27 cellular contexts compared by ENCODE assay signal in the genomic region with DNA sequence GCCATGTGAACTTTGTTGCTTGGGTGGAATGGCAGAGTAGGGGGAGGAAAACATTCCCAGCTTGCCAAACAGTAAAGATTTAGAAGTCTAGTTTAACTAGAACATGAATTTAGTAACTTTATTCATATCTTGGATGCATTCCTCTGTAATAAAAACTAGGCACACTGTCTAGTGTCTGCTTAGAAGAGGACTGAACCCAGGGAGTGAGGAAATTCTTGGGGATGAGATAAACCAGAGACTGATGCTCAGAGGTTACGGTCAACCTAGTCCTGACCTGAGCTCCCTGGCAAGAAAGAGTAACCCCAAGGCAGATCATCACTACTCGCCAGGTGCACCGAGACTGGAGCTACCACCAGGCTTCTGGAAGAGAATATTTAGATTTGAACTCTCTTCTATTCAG. TPM values are rescaled to one million over a fixed set of nuclear protein-coding genes. Genes with fewer than 3 reads are reported as not detected.
A peak's percentile ranks its signal among the peaks of the same experiment; 100 is the strongest.
DNase-seq lines count a peak whose midpoint lies in the region; TF ChIP-seq lines count a peak whose summit lies in the region.
"Had no signal": no experiment of that assay in that cellular context is flagged by ENCODE, and none has a peak within 500 bp of the region (broad histone marks: within the 10 kb centered on the region; RNA-seq: fewer than 3 reads in every experiment).

No MANE protein-coding gene starts in this region.

- peaks cover 80% of the 10 kb centered on the region for H3K4me1 ChIP-seq in CD8-positive, alpha-beta memory T cell (ENCODE audit: insufficient read depth, low read length)
- H3K4me1 ChIP-seq in neutrophil (ENCODE audit: control insufficient read depth in 1 of 2, insufficient read depth in 1 of 2, low read depth in 1 of 2, low read length in 1 of 2) = no peaks in the 10 kb centered on the region
- H3K4me1 ChIP-seq in neuronal stem cell (ENCODE audit: control insufficient read depth in 2 of 2, insufficient read depth in 1 of 2, low read depth in 1 of 2, low read length in 2 of 2) = peaks cover 0 to 4% of the 10 kb centered on the region in 2 donors
- H3K4me1 ChIP-seq: Peyer's patch had no signal

- no peak overlapping the region for H2AK5ac ChIP-seq in neuronal stem cell (ENCODE audit: low read depth, low read length)

- H3K27me3 Mint-ChIP-seq in activated T-cell treated with anti-CD3 and anti-CD28 coated beads, Interleukin-2, amount 50 U/mL, for 24 hours = no peaks in the 10 kb centered on the region
- peaks cover 0 to 2% of the 10 kb centered on the region in 2 donors for H3K27me3 Mint-ChIP-seq in CD8-positive, alpha-beta memory T cell
- H3K27me3 Mint-ChIP-seq in activated T-helper 2 cell treated with anti-CD3 and anti-CD28 coated beads, Interferon-gamma antibody, Interleukin-2, Interleukin-4, amounts not matched to agents 10 μg/mL and 5 μg/mL and 100 μg/mL, durations not matched to agents 14 hours and 24 hours and 36 hours (ENCODE audit: low read depth) = no peaks in the 10 kb centered on the region

- H2BK120ac ChIP-seq in neuronal stem cell (ENCODE audit: low read depth, low read length) = no peak overlapping the region

- peaks cover 53% of the 10 kb centered on the region for H3K36me3 ChIP-seq in CD8-positive, alpha-beta memory T cell (ENCODE audit: insufficient read depth, low read length)
- H3K36me3 ChIP-seq in neutrophil (peaks cover 97% of the 10 kb centered on the region), neuronal stem cell (replicated peaks in 1 of 2; ENCODE audit: control insufficient read depth in 2 of 2, insufficient read depth in 2 of 2, low read length in 2 of 2) (peaks cover 21 to 96% of the 10 kb centered on the region in 2 donors)

- H3K23ac ChIP-seq in neuronal stem cell (ENCODE audit: low read depth, low read length, poor library complexity) = no peak overlapping the region

- no peak for TF ChIP-seq CTCF in neutrophil (IDR thresholded peaks at IDR 0.05)

- no peak overlapping the region for H3K4ac ChIP-seq in neuronal stem cell (ENCODE audit: low read length)

- H3K4me2 ChIP-seq in neuronal stem cell (ENCODE audit: insufficient read depth, low read length, poor library complexity, severe bottlenecking) = no peak overlapping the region

- H3K27me3 ChIP-seq in CD8-positive, alpha-beta memory T cell (ENCODE audit: insufficient read depth, low read length, poor library complexity, severe bottlenecking) = no peaks in the 10 kb centered on the region
- no peaks in the 10 kb centered on the region for H3K27me3 ChIP-seq in neutrophil
- H3K27me3 ChIP-seq in neuronal stem cell (ENCODE audit: control insufficient read depth in 3 of 3, insufficient read depth in 3 of 3, low read depth in 1 of 3, low read length in 3 of 3) = no peaks in the 10 kb centered on the region
- H3K27me3 ChIP-seq: pancreas, Peyer's patch had no signal

- no peak overlapping the region for H3K4me3 ChIP-seq in CD8-positive, alpha-beta memory T cell (ENCODE audit: low read length)
- H3K4me3 ChIP-seq in neutrophil (ENCODE audit: low read depth in 1 of 2, low read length in 1 of 2) (no peak overlapping the region), neuronal stem cell (ENCODE audit: low read length in 2 of 2) (no peak overlapping the region)
- H3K4me3 ChIP-seq: K562, mucosa of descending colon, pancreas, Peyer's patch had no signal

- H3K36me3 Mint-ChIP-seq in activated T-cell treated with anti-CD3 and anti-CD28 coated beads, Interleukin-2, amount 50 U/mL, for 24 hours (ENCODE audit: low read depth) = peaks cover 97% of the 10 kb centered on the region
- peaks cover 43 to 86% (median 62%) of the 10 kb centered on the region in 3 donors for H3K36me3 Mint-ChIP-seq in CD8-positive, alpha-beta memory T cell
- H3K36me3 Mint-ChIP-seq in activated T-helper 2 cell treated with anti-CD3 and anti-CD28 coated beads, Interferon-gamma antibody, Interleukin-2, Interleukin-4, amounts not matched to agents 10 μg/mL and 5 μg/mL and 100 μg/mL, durations not matched to agents 14 hours and 24 hours and 36 hours (ENCODE audit: low read depth) = peaks cover 91% of the 10 kb centered on the region

- WGBS in neuronal stem cell (ENCODE audit: extremely low coverage in 2 of 2, insufficient read length in 2 of 2, insufficient replicate concordance in 1 of 2), 2 donors = no CpG with 5 or more reads among the region's 3 CpGs

- intact Hi-C loops in activated T-helper 2 cell treated with anti-CD3 and anti-CD28 coated beads, Interferon-gamma antibody, Interleukin-2, Interleukin-4, amounts not matched to agents 10 μg/mL and 5 μg/mL and 100 μg/mL, durations not matched to agents 14 hours and 24 hours and 36 hours (cut with micrococcal nuclease) = no loop called here

- no peak for DNase-seq in activated T-cell treated with anti-CD3 and anti-CD28 coated beads, Interleukin-2, amount 50 U/mL, for 24 hours
- no peak for DNase-seq in activated T-cell treated with anti-CD3 and anti-CD28 coated beads, Interleukin-2, amount 50 U/mL, for 48 hours
- DNase-seq in CD8-positive, alpha-beta memory T cell = no peak
- no peak for DNase-seq in activated T-helper 2 cell treated with anti-CD3 and anti-CD28 coated beads, Interferon-gamma antibody, Interleukin-2, Interleukin-4, amounts not matched to agents 10 μg/mL and 5 μg/mL and 100 μg/mL, durations not matched to agents 14 hours and 24 hours and 36 hours (ENCODE audit: low spot score)
- no peak for DNase-seq in HuH-7.5 (ENCODE audit: low spot score)
- no peak for DNase-seq in NCI-H1694 (lab: John Stamatoyannopoulos, UW)
- no peak for DNase-seq in neuronal stem cell (ENCODE audit: low spot score)
- DNase-seq: activated CD4-positive, CD25-positive, alpha-beta regulatory T cell; activated naive CD4-positive, alpha-beta T cell treated with anti-CD3 and anti-CD28 coated beads for 36 hours; AML-193; aorta; effector CD4-positive, alpha-beta T cell; H7; hypothalamus; left cardiac atrium; mucosa of descending colon; NCI-H1105; NCI-H187 treated with DMSO at 0.1 percent for 48 hours; NCI-H2171; NCI-H82; pancreas; Peyer's patch; SHP77; stimulated activated naive CD4-positive, alpha-beta T cell had no signal

- CTCF ChIA-PET in CD8-positive, alpha-beta memory T cell (lab: Charles Lee) = interaction anchor here (1.1 to 2.4 kb wide), 5 partner anchors 7 to 182 kb away, joined by 3 to 8 read pairs (median 4); no protein-coding TSS in a partner anchor

- H2BK5ac ChIP-seq in neuronal stem cell (ENCODE audit: low read length) = no peak overlapping the region

- POLR2A ChIA-PET in CD8-positive, alpha-beta memory T cell (lab: Charles Lee) = interaction anchor here (0.9 to 5.4 kb wide), 3 partner anchors 8 to 58 kb away, joined by 4 to 29 read pairs (median 8); partner anchors contain the start of gene SNRK

- peak overlapping the region; percentile 53 for H3K27ac Mint-ChIP-seq in activated T-cell treated with anti-CD3 and anti-CD28 coated beads, Interleukin-2, amount 50 U/mL, for 24 hours
- H3K27ac Mint-ChIP-seq in CD8-positive, alpha-beta memory T cell = peak overlapping the region; percentile 74 to 97 (median 92)
- H3K27ac Mint-ChIP-seq in activated T-helper 2 cell treated with anti-CD3 and anti-CD28 coated beads, Interferon-gamma antibody, Interleukin-2, Interleukin-4, amounts not matched to agents 10 μg/mL and 5 μg/mL and 100 μg/mL, durations not matched to agents 14 hours and 24 hours and 36 hours = peak overlapping the region; percentile 67
- H3K27ac Mint-ChIP-seq: activated naive CD4-positive, alpha-beta T cell treated with anti-CD3 and anti-CD28 coated beads for 36 hours had no signal

- H3K4me1 Mint-ChIP-seq in activated T-cell treated with anti-CD3 and anti-CD28 coated beads, Interleukin-2, amount 50 U/mL, for 24 hours (ENCODE audit: low read depth) = peaks cover 86% of the 10 kb centered on the region
- H3K4me1 Mint-ChIP-seq in CD8-positive, alpha-beta memory T cell = peaks cover 78 to 90% (median 89%) of the 10 kb centered on the region in 3 donors
- peaks cover 56% of the 10 kb centered on the region for H3K4me1 Mint-ChIP-seq in activated T-helper 2 cell treated with anti-CD3 and anti-CD28 coated beads, Interferon-gamma antibody, Interleukin-2, Interleukin-4, amounts not matched to agents 10 μg/mL and 5 μg/mL and 100 μg/mL, durations not matched to agents 14 hours and 24 hours and 36 hours (ENCODE audit: low read depth)

- peaks cover 12% of the 10 kb centered on the region for H3K9me3 Mint-ChIP-seq in activated T-cell treated with anti-CD3 and anti-CD28 coated beads, Interleukin-2, amount 50 U/mL, for 24 hours
- H3K9me3 Mint-ChIP-seq in CD8-positive, alpha-beta memory T cell = peaks cover 0 to 4% (median 2%) of the 10 kb centered on the region in 5 donors
- peaks cover 5% of the 10 kb centered on the region for H3K9me3 Mint-ChIP-seq in activated T-helper 2 cell treated with anti-CD3 and anti-CD28 coated beads, Interferon-gamma antibody, Interleukin-2, Interleukin-4, amounts not matched to agents 10 μg/mL and 5 μg/mL and 100 μg/mL, durations not matched to agents 14 hours and 24 hours and 36 hours

- no peaks in the 10 kb centered on the region for H3K79me1 ChIP-seq in neuronal stem cell (ENCODE audit: low read depth, low read length)

- H4K8ac ChIP-seq in neuronal stem cell (ENCODE audit: low read depth, low read length) = no peak overlapping the region

- no peak overlapping the region for H3K4me3 Mint-ChIP-seq in activated T-cell treated with anti-CD3 and anti-CD28 coated beads, Interleukin-2, amount 50 U/mL, for 24 hours
- peak overlapping the region in 5 of 7 donors; percentile 17 to 74 (median 44) for H3K4me3 Mint-ChIP-seq in CD8-positive, alpha-beta memory T cell
- H3K4me3 Mint-ChIP-seq in activated T-helper 2 cell treated with anti-CD3 and anti-CD28 coated beads, Interferon-gamma antibody, Interleukin-2, Interleukin-4, amounts not matched to agents 10 μg/mL and 5 μg/mL and 100 μg/mL, durations not matched to agents 14 hours and 24 hours and 36 hours (ENCODE audit: low read depth) = no peak overlapping the region
- H3K4me3 Mint-ChIP-seq: activated naive CD4-positive, alpha-beta T cell treated with anti-CD3 and anti-CD28 coated beads for 36 hours had no signal

- no peak overlapping the region for H2AFZ ChIP-seq in neuronal stem cell (ENCODE audit: low read length)

- H2BK15ac ChIP-seq in neuronal stem cell (ENCODE audit: low read length) = no peak overlapping the region

- no peak overlapping the region for H4K91ac ChIP-seq in neuronal stem cell (ENCODE audit: low read depth, low read length, poor library complexity)

- H3K18ac ChIP-seq in neuronal stem cell (ENCODE audit: low read length) = no peak overlapping the region

- no peak overlapping the region for H3K27ac ChIP-seq in CD8-positive, alpha-beta memory T cell (ENCODE audit: low read depth, low read length)
- H3K27ac ChIP-seq in neutrophil (peak overlapping the region; percentile 61), neuronal stem cell (replicated peaks; ENCODE audit: low read length) (no peak overlapping the region)
- H3K27ac ChIP-seq: epithelial cell of prostate had no signal

- no peaks in the 10 kb centered on the region for H3K9me3 ChIP-seq in CD8-positive, alpha-beta memory T cell (ENCODE audit: low read length)
- H3K9me3 ChIP-seq in neutrophil = peaks cover 5% of the 10 kb centered on the region
- peaks cover 0 to 5% of the 10 kb centered on the region in 2 donors for H3K9me3 ChIP-seq in neuronal stem cell (replicated peaks in 1 of 2; ENCODE audit: control insufficient read depth in 2 of 2, insufficient read depth in 1 of 2, low read depth in 1 of 2, low read length in 2 of 2)
- H3K9me3 ChIP-seq: mucosa of descending colon, pancreas, Peyer's patch had no signal

- H2BK12ac ChIP-seq in neuronal stem cell (ENCODE audit: low read length) = no peak overlapping the region

- H3K9ac ChIP-seq in neuronal stem cell (ENCODE audit: low read depth, low read length, poor library complexity) = no peak overlapping the region

- no peak overlapping the region for H3K14ac ChIP-seq in neuronal stem cell (ENCODE audit: low read length)

RNA-seq across cellular contexts. Expression of gene SNRK, which starts 58.2 kb away (rescaled TPM):
- total RNA-seq in CD8-positive, alpha-beta memory T cell = 10 to 100 TPM; 34.2 to 35.9 TPM
- 55.1 TPM for polyA plus RNA-seq in CD8-positive, alpha-beta memory T cell
- 28.0 and 28.7 TPM in 2 replicates for total RNA-seq in activated T-helper 2 cell treated with anti-CD3 and anti-CD28 coated beads, Interferon-gamma antibody, Interleukin-2, Interleukin-4, amounts not matched to agents 10 μg/mL and 5 μg/mL and 100 μg/mL, durations not matched to agents 14 hours and 24 hours and 36 hours
- polyA plus RNA-seq in neuronal stem cell (2013, experiment 1 of 2) = 8.0 TPM
- polyA plus RNA-seq in neuronal stem cell (2013, experiment 2 of 2) = 7.3 TPM

Comparison
In these comparisons a context has a peak if more than half of its experiments do, and no peak if none do; other contexts are left out.
1. H3K4me3 Mint-ChIP-seq: peak in CD8-positive, alpha-beta memory T cell (5 of 7); none in activated T-cell treated with anti-CD3 and anti-CD28 coated beads, Interleukin-2, amount 50 U/mL, for 24 hours (single experiment) and activated T-helper 2 cell treated with anti-CD3 and anti-CD28 coated beads, Interferon-gamma antibody, Interleukin-2, Interleukin-4, amounts not matched to agents 10 μg/mL and 5 μg/mL and 100 μg/mL, durations not matched to agents 14 hours and 24 hours and 36 hours (single experiment).
2. Peak in every context shown above with its lines, with median percentiles within 50 percentile points of each other: H3K27ac Mint-ChIP-seq.